In the genomic region with DNA sequence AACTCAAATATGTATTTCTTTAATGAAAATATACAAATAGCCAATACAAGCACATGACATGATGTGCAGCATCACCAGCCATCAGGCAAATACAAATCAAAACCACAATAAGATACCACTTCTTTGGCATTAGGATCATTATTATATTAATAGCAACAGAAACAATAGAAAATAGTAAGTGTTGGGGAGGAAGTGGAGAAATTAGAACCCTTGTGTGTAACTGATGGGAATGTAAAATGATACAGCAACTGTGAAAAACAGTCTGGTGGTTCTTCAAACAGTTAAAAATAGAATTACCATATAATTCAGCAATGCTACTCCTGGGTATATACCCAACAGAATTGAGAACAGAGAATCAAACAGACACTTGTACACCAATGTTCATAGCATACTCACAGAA, we compare ENCODE assay signal across 21 cellular contexts. TPM values are rescaled to one million over a fixed set of nuclear protein-coding genes. Genes with fewer than 3 reads are reported as not detected.
A peak's percentile ranks its signal among the peaks of the same experiment; 100 is the strongest.
DNase-seq lines count a peak whose midpoint lies in the region; ATAC-seq, FAIRE-seq and TF ChIP-seq lines count a peak whose summit lies in the region.
"Had no signal": no experiment of that assay in that cellular context is flagged by ENCODE, and none has a peak within 500 bp of the region (broad histone marks: within the 10 kb centered on the region; RNA-seq: fewer than 3 reads in every experiment).

No MANE protein-coding gene starts in this region.

- no peak for FAIRE-seq in frontal cortex (lab: Jason Lieb, UNC)
- FAIRE-seq: A204.1, GM12891, H54 had no signal

- no peak for TF ChIP-seq CTCF in foreskin keratinocyte (conservative IDR thresholded peaks at IDR 0.05)
- TF ChIP-seq CTCF in activated CD8-positive, alpha-beta T cell treated with anti-CD3 and anti-CD28 coated beads for 36 hours (IDR thresholded peaks at IDR 0.05): no peak

- intact Hi-C loops in activated CD8-positive, alpha-beta T cell treated with anti-CD3 and anti-CD28 coated beads for 36 hours (cut with micrococcal nuclease): no loop called here

- H3K9me3 Mint-ChIP-seq in activated CD8-positive, alpha-beta T cell treated with anti-CD3 and anti-CD28 coated beads for 36 hours: peaks cover 3% of the 10 kb centered on the region
- H3K9me3 Mint-ChIP-seq: GM23338 had no signal

- DNase-seq in LHCN-M2 (ENCODE audit: low read depth) (peak; percentile 24), NCI-H526 treated with DMSO at 0.1 percent for 48 hours (lab: John Stamatoyannopoulos, UW) (peak; percentile 100), foreskin keratinocyte (no peak), LoVo (ENCODE audit: low spot score) (no peak), frontal cortex (ENCODE audit: low spot score in 2 of 2) (no peak)
- no peak for DNase-seq in activated CD8-positive, alpha-beta T cell treated with anti-CD3 and anti-CD28 coated beads for 36 hours
- DNase-seq: ACHN; BE2C; Calu3; CD8-positive, alpha-beta T cell; DMS79 treated with DMSO at 0.1 percent for 48 hours; GF-D8; HCEC 1CT had no signal

- H3K4me1 ChIP-seq in foreskin keratinocyte: peaks cover 16% of the 10 kb centered on the region
- H3K4me1 ChIP-seq: BE2C had no signal

- H3K27ac Mint-ChIP-seq in activated CD8-positive, alpha-beta T cell treated with anti-CD3 and anti-CD28 coated beads for 36 hours: no peak overlapping the region
- H3K27ac Mint-ChIP-seq: CD14-positive monocyte; CD8-positive, alpha-beta T cell; GM23338 had no signal

- ATAC-seq in foreskin keratinocyte: peak; percentile 64
- ATAC-seq in activated CD8-positive, alpha-beta T cell treated with anti-CD3 and anti-CD28 coated beads for 36 hours: no peak
- ATAC-seq in HG03571 (IDR thresholded peaks at IDR 0.05; ENCODE audit: unreplicated experiment): no peak
- ATAC-seq: CD8-positive, alpha-beta T cell; GM23338 had no signal

- POLR2A ChIA-PET in activated CD8-positive, alpha-beta T cell treated with anti-CD3 and anti-CD28 coated beads for 36 hours (lab: Charles Lee): no interaction called here

- peaks cover 9% of the 10 kb centered on the region for H3K27me3 Mint-ChIP-seq in activated CD8-positive, alpha-beta T cell treated with anti-CD3 and anti-CD28 coated beads for 36 hours

- CTCF ChIA-PET in activated CD8-positive, alpha-beta T cell treated with anti-CD3 and anti-CD28 coated beads for 36 hours (lab: Charles Lee): no interaction called here

- no peaks in the 10 kb centered on the region for H3K36me3 Mint-ChIP-seq in activated CD8-positive, alpha-beta T cell treated with anti-CD3 and anti-CD28 coated beads for 36 hours (ENCODE audit: low read depth)
- H3K36me3 Mint-ChIP-seq: CD8-positive, alpha-beta T cell had no signal

- peak overlapping the region; percentile 0 for H3K27ac ChIP-seq in foreskin keratinocyte
- H3K27ac ChIP-seq: HL-60 had no signal

- H3K27me3 ChIP-seq in foreskin keratinocyte: no peaks in the 10 kb centered on the region
- H3K27me3 ChIP-seq: BE2C had no signal

- H3K4me3 Mint-ChIP-seq in activated CD8-positive, alpha-beta T cell treated with anti-CD3 and anti-CD28 coated beads for 36 hours: no peak overlapping the region
- H3K4me3 Mint-ChIP-seq: CD14-positive monocyte; CD8-positive, alpha-beta T cell; GM23338 had no signal

- H3K4me1 Mint-ChIP-seq in activated CD8-positive, alpha-beta T cell treated with anti-CD3 and anti-CD28 coated beads for 36 hours (ENCODE audit: low read depth): peaks cover 2% of the 10 kb centered on the region
- H3K4me1 Mint-ChIP-seq: CD14-positive monocyte, GM23338 had no signal

RNA-seq across cellular contexts. Expression of a gene that starts 40.8 kb away (rescaled TPM):
- total RNA-seq in LHCN-M2 (2014; rRNA removed) (not detected in 2 replicates), foreskin keratinocyte (not detected in 2 replicates), frontal cortex (not detected)
- polyA plus RNA-seq in LHCN-M2 (2012): not detected
- not detected in 2 replicates for polyA plus RNA-seq in foreskin keratinocyte
- not detected for total RNA-seq in activated CD8-positive, alpha-beta T cell treated with anti-CD3 and anti-CD28 coated beads for 36 hours
- total RNA-seq: Calu3; CD8-positive, alpha-beta T cell; GM23338; HT1080 had no signal
- polyA plus RNA-seq: GM23338 had no signal

RNA-seq across cellular contexts. Expression of a gene that starts 56.6 kb away (rescaled TPM):
- total RNA-seq in LHCN-M2 (2014; rRNA removed): not detected in 2 replicates
- polyA plus RNA-seq in LHCN-M2 (2012): 0.10 TPM
- total RNA-seq in foreskin keratinocyte: not detected in 2 replicates
- polyA plus RNA-seq in foreskin keratinocyte: not detected in 2 replicates
- not detected for total RNA-seq in activated CD8-positive, alpha-beta T cell treated with anti-CD3 and anti-CD28 coated beads for 36 hours
- total RNA-seq in frontal cortex: 0.41 TPM
- total RNA-seq: Calu3; CD8-positive, alpha-beta T cell; GM23338; HT1080 had no signal

Comparison
In these comparisons a context has a peak if more than half of its experiments do, and no peak if none do; other contexts are left out.
1. DNase-seq: peak in LHCN-M2 (single experiment) and NCI-H526 treated with DMSO at 0.1 percent for 48 hours (single experiment); none in foreskin keratinocyte (0 of 2), activated CD8-positive, alpha-beta T cell treated with anti-CD3 and anti-CD28 coated beads for 36 hours (single experiment), LoVo (single experiment) and frontal cortex (0 of 2).